ENCODE assay signal across 22 cellular contexts in genomic region chr14:77485901-77486678, GRCh38. TPM values are rescaled to one million over a fixed set of nuclear protein-coding genes. Genes with fewer than 3 reads are reported as not detected.
DNase-seq lines count a peak whose midpoint lies in the region; ATAC-seq and TF ChIP-seq lines count a peak whose summit lies in the region.
"Had no signal": no experiment of that assay in that cellular context is flagged by ENCODE, and none has a peak within 500 bp of the region (broad histone marks: within the 10 kb centered on the region; RNA-seq: fewer than 3 reads in every experiment).

No MANE protein-coding gene starts in this region.

- dilution Hi-C loops in IMR-90 (cut with HindIII; ENCODE audit: low sequenced_read_pairs, unreplicated experiment) = no loop called here

- H3K4me1 ChIP-seq in IMR-90 (ENCODE audit: control insufficient read depth, insufficient read depth, low read length) (no peaks in the 10 kb centered on the region), neural progenitor cell (no peaks in the 10 kb centered on the region)
- H3K4me1 ChIP-seq: gastrocnemius medialis, uterus had no signal

- H3K27me3 Mint-ChIP-seq in neural progenitor cell (ENCODE audit: insufficient read depth, low read depth) = peaks cover 7% of the 10 kb centered on the region

- in situ Hi-C loops in IMR-90 (cut with MboI; ENCODE audit: low sequenced_read_pairs) = no loop called here

- POLR2A ChIA-PET in IMR-90 (lab: Charles Lee; ENCODE audit: unreplicated experiment) = no interaction called here

- H3K36me3 Mint-ChIP-seq in neural progenitor cell = no peaks in the 10 kb centered on the region
- H3K36me3 Mint-ChIP-seq: CD14-positive monocyte; immature natural killer cell; stimulated activated effector memory CD8-positive, alpha-beta T cell treated with anti-CD3 and anti-CD28 coated beads, Interleukin-12 subunit alpha, Interleukin-12 subunit beta, amount 100 ng/mL, for 72 hours had no signal

- no peak for TF ChIP-seq CTCF in IMR-90 (conservative IDR thresholded peaks at IDR 0.05; ENCODE audit: low read depth, low read length)
- no peak for TF ChIP-seq CTCF in choroid plexus epithelial cell (conservative IDR thresholded peaks at IDR 0.05; ENCODE audit: low read depth, low read length)
- TF ChIP-seq CTCF in neural progenitor cell (IDR thresholded peaks at IDR 0.05) = no peak

- ATAC-seq in IMR-90 (ENCODE audit: low read depth) (peak; percentile 92), HG02852 (IDR thresholded peaks at IDR 0.05; ENCODE audit: unreplicated experiment) (no peak)
- ATAC-seq: gastrocnemius medialis, Right ventricle myocardium inferior had no signal

- no peaks in the 10 kb centered on the region for H3K9me3 ChIP-seq in IMR-90 (ENCODE audit: control insufficient read depth, insufficient read depth, low read length)
- no peaks in the 10 kb centered on the region for H3K9me3 ChIP-seq in neural progenitor cell (ENCODE audit: low read depth)
- H3K9me3 ChIP-seq: gastrocnemius medialis, uterus had no signal

- no peak overlapping the region; the same call in 1 of the 2 replicates for H2AK5ac ChIP-seq in IMR-90 (ENCODE audit: low read depth, low read length)

- H3K4ac ChIP-seq in IMR-90 (ENCODE audit: low read depth, low read length) = no peak overlapping the region

- H4K8ac ChIP-seq in IMR-90 (ENCODE audit: low read depth in 2 of 2, low read length in 2 of 2) = no peak overlapping the region

- peaks cover 3% of the 10 kb centered on the region; the same call in 1 of the 2 replicates for H3K9me1 ChIP-seq in IMR-90 (ENCODE audit: insufficient read depth, low read length)

- no peak overlapping the region for H3K27ac Mint-ChIP-seq in neural progenitor cell
- H3K27ac Mint-ChIP-seq: CD14-positive monocyte; H9; immature natural killer cell; stimulated activated effector memory CD8-positive, alpha-beta T cell treated with anti-CD3 and anti-CD28 coated beads, Interleukin-12 subunit alpha, Interleukin-12 subunit beta, amount 100 ng/mL, for 72 hours had no signal

- no peak overlapping the region for H2BK120ac ChIP-seq in IMR-90 (ENCODE audit: low read depth, low read length)

- peaks cover 2% of the 10 kb centered on the region; the same call in 1 of the 2 replicates for H3K27me3 ChIP-seq in IMR-90 (ENCODE audit: control insufficient read depth, insufficient read depth, low read length)
- H3K27me3 ChIP-seq in neural progenitor cell = no peaks in the 10 kb centered on the region
- H3K27me3 ChIP-seq: dorsolateral prefrontal cortex, gastrocnemius medialis, uterus had no signal

- no peak overlapping the region for H3K4me2 ChIP-seq in IMR-90 (ENCODE audit: low read depth, low read length)
- H3K4me2 ChIP-seq in neural progenitor cell = no peak overlapping the region

- H4K20me1 ChIP-seq in IMR-90 (ENCODE audit: insufficient read depth, low read length) (no peaks in the 10 kb centered on the region), neural progenitor cell (ENCODE audit: low read depth) (no peaks in the 10 kb centered on the region)

- DNase-seq in EH (ENCODE audit: low read depth) (peak; percentile 75), IMR-90 (peak; percentile 88), choroid plexus epithelial cell (ENCODE audit: low read depth) (peak; percentile 46), neural progenitor cell (ENCODE audit: low spot score) (no peak), H4 (ENCODE audit: low spot score) (no peak), caudate nucleus (lab: John Stamatoyannopoulos, UW) (no peak)
- DNase-seq in activated CD8-positive, alpha-beta memory T cell treated with anti-CD3 and anti-CD28 coated beads, Interleukin-2, amount 50 U/mL, for 48 hours = no peak
- DNase-seq: gastrocnemius medialis; GDM1; H9; immature natural killer cell; KBM-7; NCI-H69; stimulated activated CD4-positive, alpha-beta T cell treated with anti-CD3 and anti-CD28 coated beads, Interleukin-2, amount 100 ng/mL, for 48 hours; T-helper 9 cell; uterus had no signal

- H3K4me3 ChIP-seq in IMR-90 (ENCODE audit: insufficient read depth, low read depth, low read length) (no peak overlapping the region), choroid plexus epithelial cell (ENCODE audit: low read depth, low read length) (no peak overlapping the region), neural progenitor cell (no peak overlapping the region)
- H3K4me3 ChIP-seq: dorsolateral prefrontal cortex, gastrocnemius medialis, uterus had no signal

- no peaks in the 10 kb centered on the region for H3K9me3 Mint-ChIP-seq in neural progenitor cell
- H3K9me3 Mint-ChIP-seq: CD14-positive monocyte; H9; immature natural killer cell; stimulated activated effector memory CD8-positive, alpha-beta T cell treated with anti-CD3 and anti-CD28 coated beads, Interleukin-12 subunit alpha, Interleukin-12 subunit beta, amount 100 ng/mL, for 72 hours had no signal

- CTCF ChIA-PET in IMR-90 (lab: Yijun Ruan, JAX) = no interaction called here

- no peak overlapping the region for H3K18ac ChIP-seq in IMR-90 (ENCODE audit: low read depth, low read length)

- H3K36me3 ChIP-seq in IMR-90 (ENCODE audit: control insufficient read depth, insufficient read depth, low read length) = no peaks in the 10 kb centered on the region
- H3K36me3 ChIP-seq in neural progenitor cell = no peaks in the 10 kb centered on the region
- H3K36me3 ChIP-seq: gastrocnemius medialis, uterus had no signal

- intact Hi-C loops in IMR-90 (cut with micrococcal nuclease) = no loop called here

- H3K14ac ChIP-seq in IMR-90 (replicated peaks; ENCODE audit: low read depth, low read length) = no peak overlapping the region

- no peak for TF ChIP-seq RAD21 in IMR-90 (IDR thresholded peaks at IDR 0.05; ENCODE audit: low read length)

- no peak overlapping the region for H4K91ac ChIP-seq in IMR-90 (ENCODE audit: insufficient read depth, low read depth, low read length)

- no peak overlapping the region for H3K56ac ChIP-seq in IMR-90 (ENCODE audit: extremely low read depth, insufficient read depth, low read length)

- H2AK9ac ChIP-seq in IMR-90 (replicated peaks; ENCODE audit: low read depth, low read length, poor library complexity) = peak overlapping the region; percentile 31

- no peak overlapping the region for H2BK5ac ChIP-seq in IMR-90 (ENCODE audit: low read depth, low read length, poor library complexity, severe bottlenecking)

- H3K23ac ChIP-seq in IMR-90 (ENCODE audit: low read depth, low read length) = no peak overlapping the region; the same call in 1 of the 2 replicates

- H2AFZ ChIP-seq in IMR-90 (replicated peaks; ENCODE audit: low read length, poor library complexity) (peak overlapping the region; percentile 83), neural progenitor cell (replicated peaks) (no peak overlapping the region)

- H3K9ac ChIP-seq in IMR-90 (ENCODE audit: low read depth, low read length) (no peak overlapping the region), neural progenitor cell (no peak overlapping the region)

- H3K4me3 Mint-ChIP-seq in neural progenitor cell = peak overlapping the region; percentile 33
- H3K4me3 Mint-ChIP-seq: CD14-positive monocyte; H9; immature natural killer cell; stimulated activated effector memory CD8-positive, alpha-beta T cell treated with anti-CD3 and anti-CD28 coated beads, Interleukin-12 subunit alpha, Interleukin-12 subunit beta, amount 100 ng/mL, for 72 hours had no signal

- no peak overlapping the region for H4K5ac ChIP-seq in IMR-90 (ENCODE audit: low read depth, low read length)

- no peaks in the 10 kb centered on the region for H3K79me2 ChIP-seq in neural progenitor cell (ENCODE audit: low read depth)

- TF ChIP-seq POLR2A in IMR-90 (IDR thresholded peaks at IDR 0.05; ENCODE audit: low read depth, low read length) = no peak

- no peaks in the 10 kb centered on the region for H3K79me1 ChIP-seq in IMR-90 (ENCODE audit: low read depth in 1 of 2, low read length in 2 of 2)

- no peak overlapping the region for H2BK20ac ChIP-seq in IMR-90 (ENCODE audit: low read depth, low read length)

- no peaks in the 10 kb centered on the region for H3K4me1 Mint-ChIP-seq in neural progenitor cell
- H3K4me1 Mint-ChIP-seq: CD14-positive monocyte; immature natural killer cell; stimulated activated effector memory CD8-positive, alpha-beta T cell treated with anti-CD3 and anti-CD28 coated beads, Interleukin-12 subunit alpha, Interleukin-12 subunit beta, amount 100 ng/mL, for 72 hours had no signal

- H3K27ac ChIP-seq in IMR-90 (ENCODE audit: insufficient read depth, low read length) (no peak overlapping the region), neural progenitor cell (no peak overlapping the region), caudate nucleus (ENCODE audit: low read depth, low read length) (no peak overlapping the region)
- H3K27ac ChIP-seq: dorsolateral prefrontal cortex, gastrocnemius medialis, uterus had no signal

- no TSS peak for BruUV-seq in IMR-90 (replicated peaks; lab: Mats Ljungman, UMichigan)

- H3F3A ChIP-seq in neural progenitor cell (ENCODE audit: low read depth) = no peaks in the 10 kb centered on the region

- WGBS in IMR-90 (ENCODE audit: extremely low coverage in 2 of 2, insufficient read length in 1 of 2), 2 experiments = 80% methylated on average over 1 of the region's 7 CpGs; no CpG with 5 or more reads in 1 of the 2 experiments

- H2BK15ac ChIP-seq in IMR-90 (ENCODE audit: low read depth, low read length) = no peak overlapping the region

TF ChIP-seq in IMR-90, 13 proteins besides CTCF, POLR2A, EP300 and RAD21 (continues in another document):
- no peak for TF ChIP-seq MAFK (IDR thresholded peaks at IDR 0.05; ENCODE audit: low read depth, low read length)
- no peak for TF ChIP-seq CEBPB (IDR thresholded peaks at IDR 0.05; ENCODE audit: low read depth, low read length)
- no peak for TF ChIP-seq BHLHE40 (IDR thresholded peaks at IDR 0.05; ENCODE audit: low read depth, low read length)

RNA-seq across cellular contexts. Expression of gene ISM2, which starts 12.5 kb away (rescaled TPM):
- total RNA-seq in IMR-90 (2012; rRNA removed) (under 0.01 TPM in 2 replicates), neural progenitor cell (ENCODE audit: low replicate concordance) (0.07 and 0.12 TPM in 2 replicates)
- polyA plus RNA-seq in IMR-90 (2012; rRNA removed) = 0.12 and 0.19 TPM in 2 replicates
- polyA plus RNA-seq in IMR-90 (2012; cell fraction: cytosol; rRNA removed) = 0.07 and 0.11 TPM in 2 replicates
- polyA plus RNA-seq in IMR-90 (2012; cell fraction: nucleus; rRNA removed; ENCODE audit: low replicate concordance) = 0.14 and 0.16 TPM in 2 replicates
- not detected in 2 replicates for total RNA-seq in H4 (2014; rRNA removed; shearing (Covaris generic))
- total RNA-seq: gastrocnemius medialis, pulmonary artery endothelial cell, Right ventricle myocardium inferior had no signal
- polyA plus RNA-seq: CD14-positive monocyte, immature natural killer cell had no signal

RNA-seq across cellular contexts. Expression of gene AHSA1, which starts 28.2 kb away (rescaled TPM):
- total RNA-seq in IMR-90 (2012; rRNA removed) (152 and 166 TPM in 2 replicates), neural progenitor cell (ENCODE audit: low replicate concordance) (102 and 185 TPM in 2 replicates)
- polyA plus RNA-seq in IMR-90 (2012; rRNA removed) = 190 and 252 TPM in 2 replicates
- 97.8 and 134 TPM in 2 replicates for polyA plus RNA-seq in IMR-90 (2012; cell fraction: cytosol; rRNA removed)
- 42.3 and 94.5 TPM in 2 replicates for polyA plus RNA-seq in IMR-90 (2012; cell fraction: nucleus; rRNA removed; ENCODE audit: low replicate concordance)
- 224 and 235 TPM in 2 replicates for total RNA-seq in H4 (2014; rRNA removed; shearing (Covaris generic))

RNA-seq across cellular contexts. Expression of gene VIPAS39, which starts 28.7 kb away (rescaled TPM):
- total RNA-seq in IMR-90 (2012; rRNA removed) (32.2 and 43.0 TPM in 2 replicates), neural progenitor cell (ENCODE audit: low replicate concordance) (29.7 and 31.2 TPM in 2 replicates)
- polyA plus RNA-seq in IMR-90 (2012; rRNA removed) = 17.2 and 19.0 TPM in 2 replicates
- polyA plus RNA-seq in IMR-90 (2012; cell fraction: cytosol; rRNA removed) = 7.5 and 11.2 TPM in 2 replicates
- 6.8 and 34.7 TPM in 2 replicates for polyA plus RNA-seq in IMR-90 (2012; cell fraction: nucleus; rRNA removed; ENCODE audit: low replicate concordance)
- 21.6 and 28.1 TPM in 2 replicates for total RNA-seq in H4 (2014; rRNA removed; shearing (Covaris generic))

Comparison
In these comparisons a context has a peak if more than half of its experiments do, and no peak if none do; other contexts are left out.
1. DNase-seq: peak in EH (single experiment), IMR-90 (single experiment) and choroid plexus epithelial cell (single experiment); none in neural progenitor cell (single experiment), activated CD8-positive, alpha-beta memory T cell treated with anti-CD3 and anti-CD28 coated beads, Interleukin-2, amount 50 U/mL, for 48 hours (single experiment), H4 (single experiment) and caudate nucleus (0 of 61).